Comparison of ENCODE assay signal across 9 cellular contexts in genomic region chr6:21263531-21264287, GRCh38.
DNase-seq lines count a peak whose midpoint lies in the region; ATAC-seq and TF ChIP-seq lines count a peak whose summit lies in the region.
"Had no signal": no experiment of that assay in that cellular context is flagged by ENCODE, and none has a peak within 500 bp of the region (broad histone marks: within the 10 kb centered on the region; RNA-seq: fewer than 3 reads in every experiment).

No MANE protein-coding gene starts in this region.

- H3K27me3 ChIP-seq in dorsolateral prefrontal cortex: no peaks in the 10 kb centered on the region

- peak overlapping the region in 36 of 59 donors; percentile 4 to 82 (median 49) for H3K27ac ChIP-seq in dorsolateral prefrontal cortex
- H3K27ac ChIP-seq in substantia nigra (ENCODE audit: low read depth, low read length, poor library complexity, severe bottlenecking): no peak overlapping the region

- no peak overlapping the region for H3K4me3 ChIP-seq in dorsolateral prefrontal cortex

- in situ Hi-C loops in G401 (cut with HindIII; ENCODE audit: low sequenced_read_pairs): no loop called here

- TF ChIP-seq CTCF in dorsolateral prefrontal cortex (IDR thresholded peaks at IDR 0.05 in 54 of 56, conservative IDR thresholded peaks at IDR 0.05 in 2 of 56; ENCODE audit: low read depth in 1 of 56, partially characterized antibody in 56 of 56): no peak

- ATAC-seq in GM21526 (IDR thresholded peaks at IDR 0.05; ENCODE audit: low FRiP score, unreplicated experiment): peak; percentile 82

- intact Hi-C loops in dorsolateral prefrontal cortex (cut with DNase I): no loop called here

- DNase-seq in DMS153 treated with DMSO at 0.1 percent for 48 hours (lab: John Stamatoyannopoulos, UW; ENCODE audit: unreplicated experiment) (peak; percentile 84), NCI-H187 treated with DMSO at 0.1 percent for 48 hours (lab: John Stamatoyannopoulos, UW) (peak; percentile 48), dorsolateral prefrontal cortex (peak in 4 of 10 donors; percentile 44 to 68 (median 44)), G401 (ENCODE audit: low spot score) (no peak), substantia nigra (lab: John Stamatoyannopoulos, UW) (no peak), T1000 (lab: John Stamatoyannopoulos, UW) (no peak)
- DNase-seq in activated naive CD4-positive, alpha-beta T cell treated with Interleukin-2 at 50 U/mL for 16 hours: no peak
- DNase-seq: DND-41 had no signal

Comparison
In these comparisons a context has a peak if more than half of its experiments do, and no peak if none do; other contexts are left out.
1. DNase-seq: peak in DMS153 treated with DMSO at 0.1 percent for 48 hours (single experiment) and NCI-H187 treated with DMSO at 0.1 percent for 48 hours (single experiment); none in G401 (single experiment), substantia nigra (0 of 49), T1000 (single experiment) and activated naive CD4-positive, alpha-beta T cell treated with Interleukin-2 at 50 U/mL for 16 hours (single experiment).